Comparison of ENCODE assay signal across 19 cellular contexts in the genomic region with DNA sequence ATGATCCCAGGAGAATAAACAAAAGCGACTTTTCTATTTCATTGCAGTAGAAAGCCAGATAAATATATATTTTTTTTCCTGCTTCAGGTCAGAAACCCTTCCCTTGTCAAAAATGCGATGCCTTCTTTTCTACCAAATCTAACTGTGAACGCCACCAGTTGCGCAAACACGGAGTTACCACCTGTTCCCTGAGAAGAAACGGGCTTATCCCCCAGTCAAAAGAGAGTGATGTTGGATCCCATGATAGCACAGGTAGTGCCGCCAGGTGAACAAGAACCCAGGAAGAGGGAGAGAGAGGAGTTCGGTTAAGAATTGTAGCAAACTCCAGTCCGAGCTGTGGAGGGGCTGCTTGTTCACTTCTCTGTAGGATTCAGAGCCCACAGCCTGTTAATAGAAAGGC.
DNase-seq lines count a peak whose midpoint lies in the region; ATAC-seq, FAIRE-seq and TF ChIP-seq lines count a peak whose summit lies in the region.
"Had no signal": no experiment of that assay in that cellular context is flagged by ENCODE, and none has a peak within 500 bp of the region (broad histone marks: within the 10 kb centered on the region; RNA-seq: fewer than 3 reads in every experiment).

No MANE protein-coding gene starts in this region.

- no peak overlapping the region for H3K4me3 Mint-ChIP-seq in activated T-cell treated with anti-CD3 and anti-CD28 coated beads, Interleukin-2, amount 50 U/mL, for 24 hours
- no peak overlapping the region for H3K4me3 Mint-ChIP-seq in mesothelial cell of epicardium

- H3K4me1 ChIP-seq in GM12878 (ENCODE audit: control insufficient read depth, insufficient read depth, low read length) (peaks cover 58% of the 10 kb centered on the region), subcutaneous abdominal adipose tissue (ENCODE audit: control insufficient read depth in 5 of 5, insufficient read depth in 5 of 5, low read length in 5 of 5) (peaks cover 7 to 45% (median 35%) of the 10 kb centered on the region in 5 donors)
- H3K4me1 ChIP-seq: BE2C had no signal

- no peaks in the 10 kb centered on the region; the same call in none of the 2 replicates for H4K20me1 ChIP-seq in GM12878 (ENCODE audit: control insufficient read depth, insufficient read depth)

- SMC1A ChIA-PET in GM12878 (lab: Charles Lee; ENCODE audit: uncharacterized antibody, unreplicated experiment): no interaction called here

- H3K4me3 ChIP-seq in GM12878 (no peak overlapping the region), subcutaneous abdominal adipose tissue (ENCODE audit: low read depth in 1 of 5, low read length in 5 of 5) (no peak overlapping the region)

- H3K27ac ChIP-seq in GM12878 (ENCODE audit: control insufficient read depth, insufficient read depth): no peak overlapping the region
- H3K27ac ChIP-seq in subcutaneous abdominal adipose tissue (ENCODE audit: low read depth, low read length): peak overlapping the region; percentile 76
- H3K27ac ChIP-seq: HL-60 had no signal

- no peak for FAIRE-seq in GM12878 (lab: Jason Lieb, UNC)
- FAIRE-seq: GM12892, H1 had no signal

- RAD21 ChIA-PET in GM12878 (lab: Charles Lee; ENCODE audit: unreplicated experiment): no interaction called here

- TSS peak; percentile 32 for BruUV-seq in GM12878 (replicated peaks; lab: Mats Ljungman, UMichigan)

- peak overlapping the region; percentile 5 for H3K27ac Mint-ChIP-seq in activated T-cell treated with anti-CD3 and anti-CD28 coated beads, Interleukin-2, amount 50 U/mL, for 24 hours
- peak overlapping the region; percentile 50 for H3K27ac Mint-ChIP-seq in mesothelial cell of epicardium

- in situ Hi-C loops in GM12878 (cut with MboI): loop anchor here (5.0 kb wide), 1 partner anchor 563 kb away; no protein-coding TSS in a partner anchor

- 95% methylated on average over 9 of the region's 9 CpGs for WGBS in GM12878 (ENCODE audit: insufficient coverage, insufficient replicate concordance, low lambda C conversion rate, missing lambda C conversion rate)

- ATAC-seq in GM12878 (no peak), GM18870 (IDR thresholded peaks at IDR 0.05; ENCODE audit: unreplicated experiment) (no peak)
- ATAC-seq: PC-3 had no signal

- no peaks in the 10 kb centered on the region for H3K27me3 ChIP-seq in GM12878 (replicated peaks in 1 of 2; ENCODE audit: control insufficient read depth in 2 of 2, insufficient read depth in 2 of 2, low read length in 1 of 2)
- H3K27me3 ChIP-seq in subcutaneous abdominal adipose tissue (ENCODE audit: control insufficient read depth in 5 of 5, insufficient read depth in 4 of 5, low read length in 5 of 5): no peaks in the 10 kb centered on the region
- H3K27me3 ChIP-seq: BE2C had no signal

- H3K9ac ChIP-seq in GM12878 (ENCODE audit: control insufficient read depth, insufficient read depth, low read length) (no peak overlapping the region), subcutaneous abdominal adipose tissue (ENCODE audit: low read length in 5 of 5) (no peak overlapping the region)

- H3K9me3 ChIP-seq in GM12878 (replicated peaks; ENCODE audit: control insufficient read depth, insufficient read depth, low read length) (no peaks in the 10 kb centered on the region; the same call in 2 of the 3 replicates), subcutaneous abdominal adipose tissue (ENCODE audit: control insufficient read depth in 5 of 5, low read length in 5 of 5) (no peaks in the 10 kb centered on the region)
- H3K9me3 ChIP-seq: BE2C had no signal

- H3K36me3 ChIP-seq in GM12878 (ENCODE audit: control insufficient read depth in 2 of 2, insufficient read depth in 2 of 2, low read length in 1 of 2) (peaks cover 7 to 42% of the 10 kb centered on the region in 2 experiments), subcutaneous abdominal adipose tissue (ENCODE audit: control insufficient read depth in 5 of 5, insufficient read depth in 5 of 5, low read length in 5 of 5) (peaks cover 0 to 40% (median 31%) of the 10 kb centered on the region in 5 donors)

- no peak overlapping the region for H2AFZ ChIP-seq in GM12878 (ENCODE audit: control insufficient read depth, low read depth, low read length)

- TF ChIP-seq CTCF in GM12878 (IDR thresholded peaks at IDR 0.05 in 2 of 3, conservative IDR thresholded peaks at IDR 0.05 in 1 of 3; ENCODE audit: control insufficient read depth in 2 of 3, extremely low read depth in 1 of 3, insufficient read depth in 1 of 3, low read depth in 3 of 3, low read length in 3 of 3) (no peak), mesothelial cell of epicardium (IDR thresholded peaks at IDR 0.05; ENCODE audit: unreplicated experiment) (no peak)

- H3K36me3 Mint-ChIP-seq in activated T-cell treated with anti-CD3 and anti-CD28 coated beads, Interleukin-2, amount 50 U/mL, for 24 hours (ENCODE audit: low read depth): peaks cover 57% of the 10 kb centered on the region
- H3K36me3 Mint-ChIP-seq in mesothelial cell of epicardium: peaks cover 10% of the 10 kb centered on the region

- POLR2A ChIA-PET in GM12878 (lab: Charles Lee): no interaction called here

- peaks cover 26% of the 10 kb centered on the region for H3K79me2 ChIP-seq in GM12878 (ENCODE audit: control insufficient read depth, insufficient read depth, low read length)

- peaks cover 29% of the 10 kb centered on the region for H3K4me1 Mint-ChIP-seq in activated T-cell treated with anti-CD3 and anti-CD28 coated beads, Interleukin-2, amount 50 U/mL, for 24 hours (ENCODE audit: low read depth)
- peaks cover 31% of the 10 kb centered on the region for H3K4me1 Mint-ChIP-seq in mesothelial cell of epicardium

- TF ChIP-seq EP300 in GM12878 (IDR thresholded peaks at IDR 0.05; ENCODE audit: borderline replicate concordance in 1 of 2, control insufficient read depth in 1 of 2, low read depth in 2 of 2, low read length in 2 of 2): no peak

- no peak for TF ChIP-seq RAD21 in GM12878 (IDR thresholded peaks at IDR 0.05; ENCODE audit: insufficient read depth, low read depth, low read length)

- H3K4me2 ChIP-seq in GM12878 (ENCODE audit: control insufficient read depth, insufficient read depth): no peak overlapping the region

- no peaks in the 10 kb centered on the region for H3K9me3 Mint-ChIP-seq in activated T-cell treated with anti-CD3 and anti-CD28 coated beads, Interleukin-2, amount 50 U/mL, for 24 hours
- H3K9me3 Mint-ChIP-seq in mesothelial cell of epicardium: no peaks in the 10 kb centered on the region

- no peak for TF ChIP-seq POLR2A in GM12878 (IDR thresholded peaks at IDR 0.05; ENCODE audit: low read depth, low read length)

- no peak for DNase-seq in activated T-cell treated with anti-CD3 and anti-CD28 coated beads, Interleukin-2, amount 50 U/mL, for 24 hours
- DNase-seq in activated T-cell treated with anti-CD3 and anti-CD28 coated beads, Interleukin-2, amount 50 U/mL, for 48 hours: no peak
- DNase-seq in GM12878 (ENCODE audit: low read depth, low spot score): no peak
- DNase-seq in mesothelial cell of epicardium (ENCODE audit: low spot score in 2 of 2, unreplicated experiment in 2 of 2): no peak
- DNase-seq in SHP77 (lab: John Stamatoyannopoulos, UW): no peak
- no peak for DNase-seq in GDM1 (lab: John Stamatoyannopoulos, UW)
- DNase-seq: BE2C, DND-41, GF-D8, NCI-H1417 treated with DMSO at 0.1 percent for 48 hours, NCI-H1930, NCI-H510A, NCI-H774, PC-3 had no signal

- CTCF ChIA-PET in GM12878 (lab: Yijun Ruan, JAX): interaction anchor here (3.2 kb wide), 1 partner anchor 563 kb away, joined by 18 read pairs; no protein-coding TSS in a partner anchor

- no peaks in the 10 kb centered on the region for H3K27me3 Mint-ChIP-seq in activated T-cell treated with anti-CD3 and anti-CD28 coated beads, Interleukin-2, amount 50 U/mL, for 24 hours
- no peaks in the 10 kb centered on the region for H3K27me3 Mint-ChIP-seq in mesothelial cell of epicardium (ENCODE audit: low read depth)

- intact Hi-C loops in GM12878 (cut with micrococcal nuclease; ENCODE audit: unreplicated experiment): loop anchor here (5.0 kb wide), 1 partner anchor 443 kb away; no protein-coding TSS in a partner anchor

TF ChIP-seq in GM12878, 131 proteins besides CTCF, POLR2A, EP300 and RAD21:
- TF ChIP-seq NFYA (IDR thresholded peaks at IDR 0.05; ENCODE audit: borderline replicate concordance, low read depth, low read length): no peak
